8 cellular contexts compared by ENCODE assay signal in genomic region chr10:73494213-73494612, GRCh38. TPM values are rescaled to one million over a fixed set of nuclear protein-coding genes. Genes with fewer than 3 reads are reported as not detected.
A peak's percentile ranks its signal among the peaks of the same experiment; 100 is the strongest.
DNase-seq lines count a peak whose midpoint lies in the region; ATAC-seq, FAIRE-seq and TF ChIP-seq lines count a peak whose summit lies in the region.
"Had no signal": no experiment of that assay in that cellular context is flagged by ENCODE, and none has a peak within 500 bp of the region (broad histone marks: within the 10 kb centered on the region; RNA-seq: fewer than 3 reads in every experiment).

No MANE protein-coding gene starts in this region.

- no peak for TF ChIP-seq POLR2A in esophagus muscularis mucosa (IDR thresholded peaks at IDR 0.05; ENCODE audit: low read depth)
- no peak for TF ChIP-seq POLR2A in gastrocnemius medialis (IDR thresholded peaks at IDR 0.05)

- no peak for FAIRE-seq in HTR-8/SVneo (lab: Jason Lieb, UNC)

- in situ Hi-C loops in gastrocnemius medialis (cut with MboI; ENCODE audit: low sequenced_read_pairs in 4 of 4): no loop called here

- H3K9me3 ChIP-seq in RWPE2 (ENCODE audit: severe bottlenecking): no peaks in the 10 kb centered on the region
- no peaks in the 10 kb centered on the region for H3K9me3 ChIP-seq in esophagus muscularis mucosa
- H3K9me3 ChIP-seq in gastrocnemius medialis: no peaks in the 10 kb centered on the region
- H3K9me3 ChIP-seq: testis had no signal

- intact Hi-C loops in esophagus muscularis mucosa (cut with DNase I) (loop anchor here (5.0 kb wide), 1 partner anchor 37 kb away; no protein-coding TSS in a partner anchor), gastrocnemius medialis (cut with DNase I; ENCODE audit: low total_unique reads) (no loop called here)

- DNase-seq in GM12864 (ENCODE audit: low read depth) (no peak), RWPE2 (ENCODE audit: low spot score) (no peak), esophagus muscularis mucosa (ENCODE audit: extremely low spot score) (no peak), gastrocnemius medialis (no peak), LoVo (ENCODE audit: low spot score) (no peak), SW 1271 (lab: John Stamatoyannopoulos, UW) (no peak), HTR-8/SVneo (ENCODE audit: insufficient read length, low spot score) (no peak)
- DNase-seq: testis had no signal

- no peak for TF ChIP-seq EP300 in esophagus muscularis mucosa (IDR thresholded peaks at IDR 0.05)

- TF ChIP-seq CTCF in GM12864 (IDR thresholded peaks at IDR 0.05; ENCODE audit: low read depth, low read length, missing control alignments) (no peak), RWPE2 (IDR thresholded peaks at IDR 0.05; ENCODE audit: poor library complexity, severe bottlenecking) (no peak), esophagus muscularis mucosa (IDR thresholded peaks at IDR 0.05) (no peak), gastrocnemius medialis (IDR thresholded peaks at IDR 0.05 in 4 of 5, conservative IDR thresholded peaks at IDR 0.05 in 1 of 5) (no peak)

- 96% methylated on average over 15 of the region's 15 CpGs for WGBS in esophagus muscularis mucosa

- H3K27ac ChIP-seq in RWPE2 (ENCODE audit: poor library complexity, severe bottlenecking): peak overlapping the region; percentile 83
- peak overlapping the region in 1 of 4 donors; percentile 96 for H3K27ac ChIP-seq in esophagus muscularis mucosa (replicated peaks in 1 of 4)
- peak overlapping the region; percentile 93 to 99 (median 96) for H3K27ac ChIP-seq in gastrocnemius medialis

- H3K27me3 ChIP-seq in RWPE2 (ENCODE audit: insufficient read depth, poor library complexity, severe bottlenecking) (no peaks in the 10 kb centered on the region), esophagus muscularis mucosa (no peaks in the 10 kb centered on the region), gastrocnemius medialis (no peaks in the 10 kb centered on the region)
- H3K27me3 ChIP-seq: testis had no signal

- peak overlapping the region; percentile 94; the same call in 1 of the 2 replicates for H3K4me3 ChIP-seq in GM12864 (ENCODE audit: low read depth, low read length)
- H3K4me3 ChIP-seq in RWPE2 (ENCODE audit: severe bottlenecking): peak overlapping the region; percentile 81
- H3K4me3 ChIP-seq in esophagus muscularis mucosa: peak overlapping the region; percentile 72 to 92 (median 85)
- peak overlapping the region in 3 of 4 donors; percentile 79 to 99 (median 94) for H3K4me3 ChIP-seq in gastrocnemius medialis

- H3K4me1 ChIP-seq in RWPE2 (ENCODE audit: insufficient read depth, poor library complexity, severe bottlenecking): peaks cover 21% of the 10 kb centered on the region
- H3K4me1 ChIP-seq in esophagus muscularis mucosa: peaks cover 26 to 72% (median 64%) of the 10 kb centered on the region in 4 donors
- peaks cover 46 to 48% of the 10 kb centered on the region in 2 donors for H3K4me1 ChIP-seq in gastrocnemius medialis

- no peak for ATAC-seq in RWPE2 (ENCODE audit: low read depth)
- no peak for ATAC-seq in gastrocnemius medialis

- peaks cover 4% of the 10 kb centered on the region; the same call in 1 of the 2 replicates for H3K36me3 ChIP-seq in RWPE2 (ENCODE audit: low read depth)
- peaks cover 11 to 24% (median 19%) of the 10 kb centered on the region in 4 donors for H3K36me3 ChIP-seq in esophagus muscularis mucosa
- peaks cover 0 to 22% of the 10 kb centered on the region in 2 donors for H3K36me3 ChIP-seq in gastrocnemius medialis

RNA-seq across cellular contexts. Expression of gene PPP3CB, which starts 1.6 kb away (rescaled TPM):
- total RNA-seq in esophagus muscularis mucosa (100 to 1,000 TPM in 1 of 4 donors, 10 to 100 TPM in 3; 67.1 to 106 (median 71.6) TPM), gastrocnemius medialis (10 to 100 TPM; 60.1 to 91.6 (median 68.7) TPM)
